Comparison of ENCODE assay signal across 17 cellular contexts in genomic region chr3:76582632-76583378, GRCh38.
"Had no signal": no experiment of that assay in that cellular context is flagged by ENCODE, and none has a peak within 500 bp of the region (broad histone marks: within the 10 kb centered on the region; RNA-seq: fewer than 3 reads in every experiment).

No MANE protein-coding gene starts in this region.

- H3K4me3 ChIP-seq: coronary artery, esophagus squamous epithelium, neural progenitor cell, upper lobe of left lung had no signal

- H3K36me3 Mint-ChIP-seq: activated naive CD4-positive, alpha-beta T cell treated with anti-CD3 and anti-CD28 coated beads, Interleukin-2, amount 50 U/mL, for 72 hours; naive B cell; neural progenitor cell had no signal

- DNase-seq: activated CD4-positive, alpha-beta T cell treated with anti-CD3 and anti-CD28 coated beads, Interleukin-2, amount 10 ng/mL, durations not matched to agents 24 days and 14 days; activated CD4-positive, CD25-positive, alpha-beta regulatory T cell; activated CD8-positive, alpha-beta memory T cell treated with anti-CD3 and anti-CD28 coated beads, Interleukin-2, amount 50 U/mL, for 4 hours; activated CD8-positive, alpha-beta T cell treated with anti-CD3 and anti-CD28 coated beads, Interleukin-2, amount 10 ng/mL, durations not matched to agents 7 days and 5 days; activated gamma-delta T cell; activated T-cell treated with anti-CD3 and anti-CD28 coated beads, Interleukin-2, amount 50 U/mL, for 48 hours; central memory CD4-positive, alpha-beta T cell; esophagus squamous epithelium; head of caudate nucleus; mammary epithelial cell; naive B cell; small intestine; upper lobe of left lung had no signal

- H3K4me3 Mint-ChIP-seq: activated CD4-positive, alpha-beta T cell treated with anti-CD3 and anti-CD28 coated beads, Interleukin-2, amount 10 ng/mL, durations not matched to agents 24 days and 14 days; activated CD8-positive, alpha-beta T cell treated with anti-CD3 and anti-CD28 coated beads, Interleukin-2, amount 10 ng/mL, durations not matched to agents 7 days and 5 days; naive B cell; neural progenitor cell; stimulated activated naive CD8-positive, alpha-beta T cell treated with anti-CD3 and anti-CD28 coated beads, Interleukin-15, Interleukin-2, amounts not matched to agents 100 ng/mL and 50 ng/mL, for 24 hours had no signal

- H3K27ac Mint-ChIP-seq: activated CD4-positive, alpha-beta T cell treated with anti-CD3 and anti-CD28 coated beads, Interleukin-2, amount 10 ng/mL, durations not matched to agents 24 days and 14 days; activated CD8-positive, alpha-beta T cell treated with anti-CD3 and anti-CD28 coated beads, Interleukin-2, amount 10 ng/mL, durations not matched to agents 7 days and 5 days; activated naive CD4-positive, alpha-beta T cell treated with anti-CD3 and anti-CD28 coated beads, Interleukin-2, amount 50 U/mL, for 72 hours; naive B cell; neural progenitor cell; stimulated activated naive CD8-positive, alpha-beta T cell treated with anti-CD3 and anti-CD28 coated beads, Interleukin-15, Interleukin-2, amounts not matched to agents 100 ng/mL and 50 ng/mL, for 24 hours had no signal

- H3K4me1 Mint-ChIP-seq: activated CD4-positive, alpha-beta T cell treated with anti-CD3 and anti-CD28 coated beads, Interleukin-2, amount 10 ng/mL, durations not matched to agents 24 days and 14 days; naive B cell; neural progenitor cell had no signal

- H3K27me3 Mint-ChIP-seq: activated CD4-positive, alpha-beta T cell treated with anti-CD3 and anti-CD28 coated beads, Interleukin-2, amount 10 ng/mL, durations not matched to agents 24 days and 14 days; naive B cell; stimulated activated naive CD8-positive, alpha-beta T cell treated with anti-CD3 and anti-CD28 coated beads, Interleukin-15, Interleukin-2, amounts not matched to agents 100 ng/mL and 50 ng/mL, for 24 hours had no signal

- ATAC-seq: activated CD8-positive, alpha-beta T cell treated with anti-CD3 and anti-CD28 coated beads, Interleukin-2, amount 10 ng/mL, durations not matched to agents 7 days and 5 days; activated naive CD4-positive, alpha-beta T cell treated with anti-CD3 and anti-CD28 coated beads, Interleukin-2, amount 50 U/mL, for 72 hours had no signal

- H3K9me3 Mint-ChIP-seq: neural progenitor cell had no signal
